Comparison of ENCODE assay signal across 20 cellular contexts in genomic region chr4:125538670-125539069, GRCh38.
"Had no signal": no experiment of that assay in that cellular context is flagged by ENCODE, and none has a peak within 500 bp of the region (broad histone marks: within the 10 kb centered on the region; RNA-seq: fewer than 3 reads in every experiment).

No MANE protein-coding gene starts in this region.

- H3K4me2 ChIP-seq: SK-N-SH had no signal

- DNase-seq: KBM-7, MV-4-11, NCI-H1092, NCI-H1105 treated with DMSO at 0.1 percent for 48 hours, NCI-H1417 treated with DMSO at 0.1 percent for 48 hours, NCI-H146, NCI-H187, NCI-H2029, NCI-H2081 treated with DMSO at 0.1 percent for 48 hours, NCI-H2171, NCI-H226, NCI-H446, NCI-H510A, NCI-H524 treated with DMSO at 0.1 percent for 48 hours, NCI-H69, NCI-H774, Right ventricle myocardium superior, RPMI8226, SIG-M5, SK-N-SH had no signal

- H3K9ac ChIP-seq: SK-N-SH had no signal
